Comparison of ENCODE assay signal across 12 cellular contexts in the genomic region with DNA sequence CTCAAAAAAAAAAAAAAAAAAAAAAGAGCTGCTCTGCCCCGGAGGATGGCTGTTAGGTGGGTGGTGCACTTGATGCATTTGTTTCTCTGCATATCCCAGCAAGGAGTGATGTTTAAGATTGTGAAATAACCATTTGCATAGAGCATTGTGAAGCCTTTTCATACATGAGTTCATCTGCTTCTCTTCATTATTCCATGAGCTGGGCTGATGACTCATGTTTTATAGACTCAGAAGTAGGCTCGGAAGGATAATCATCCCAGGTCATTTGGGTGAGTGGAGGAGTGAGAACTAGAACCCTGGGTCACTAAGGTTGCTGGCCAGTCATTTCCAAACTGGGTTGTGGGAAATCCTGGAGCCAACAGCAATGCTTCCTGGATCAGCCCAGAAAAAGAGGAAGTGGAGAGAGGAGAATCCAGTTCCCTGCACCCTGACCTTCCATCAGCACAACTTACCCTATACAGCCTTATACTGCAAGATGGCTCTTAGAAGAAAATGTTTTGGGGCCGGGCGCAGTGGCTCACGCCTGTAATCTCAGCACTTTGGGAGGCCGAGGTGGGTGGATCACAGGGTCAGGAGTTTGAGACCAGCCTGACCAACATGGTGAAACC. TPM values are rescaled to one million over a fixed set of nuclear protein-coding genes. Genes with fewer than 3 reads are reported as not detected.
A peak's percentile ranks its signal among the peaks of the same experiment; 100 is the strongest.
DNase-seq lines count a peak whose midpoint lies in the region; ATAC-seq, FAIRE-seq and TF ChIP-seq lines count a peak whose summit lies in the region.
"Had no signal": no experiment of that assay in that cellular context is flagged by ENCODE, and none has a peak within 500 bp of the region (broad histone marks: within the 10 kb centered on the region; RNA-seq: fewer than 3 reads in every experiment).

No MANE protein-coding gene starts in this region.

- H3K9me3 Mint-ChIP-seq in Calu3 (ENCODE audit: low read depth, unreplicated experiment), result no peaks in the 10 kb centered on the region
- H3K9me3 Mint-ChIP-seq: activated naive CD8-positive, alpha-beta T cell treated with anti-CD3 and anti-CD28 coated beads for 36 hours had no signal

- no peaks in the 10 kb centered on the region for H3K4me1 Mint-ChIP-seq in Calu3 (ENCODE audit: low read depth, unreplicated experiment)
- H3K4me1 Mint-ChIP-seq: activated naive CD8-positive, alpha-beta T cell treated with anti-CD3 and anti-CD28 coated beads for 36 hours had no signal

- no peaks in the 10 kb centered on the region for H3K4me1 ChIP-seq in GM12878 (ENCODE audit: control insufficient read depth, insufficient read depth, low read length)
- H3K4me1 ChIP-seq: prostate gland had no signal

- TF ChIP-seq CTCF in GM12878 (IDR thresholded peaks at IDR 0.05 in 2 of 3, conservative IDR thresholded peaks at IDR 0.05 in 1 of 3; ENCODE audit: control insufficient read depth in 2 of 3, extremely low read depth in 1 of 3, insufficient read depth in 1 of 3, low read depth in 3 of 3, low read length in 3 of 3) (no peak), Calu3 (IDR thresholded peaks at IDR 0.05; ENCODE audit: unreplicated experiment) (no peak)

- SMC1A ChIA-PET in GM12878 (lab: Charles Lee; ENCODE audit: uncharacterized antibody, unreplicated experiment), result no interaction called here

- no peak overlapping the region for H3K4me3 Mint-ChIP-seq in Calu3 (ENCODE audit: low read depth, unreplicated experiment)
- H3K4me3 Mint-ChIP-seq: activated naive CD8-positive, alpha-beta T cell treated with anti-CD3 and anti-CD28 coated beads for 36 hours had no signal

- no peak overlapping the region for H3K27ac Mint-ChIP-seq in Calu3 (ENCODE audit: unreplicated experiment)
- H3K27ac Mint-ChIP-seq: activated naive CD8-positive, alpha-beta T cell treated with anti-CD3 and anti-CD28 coated beads for 36 hours had no signal

- CTCF ChIA-PET in GM12878 (lab: Yijun Ruan, JAX), result interaction anchor here (0.7 kb wide), 1 partner anchor 20 kb away, joined by 3 read pairs; no protein-coding TSS in a partner anchor
- CTCF ChIA-PET in Calu3 (lab: Charles Lee), result interaction anchor here (0.7 kb wide), 2 partner anchors 57 to 190 kb away, joined by 5 to 6 read pairs; no protein-coding TSS in a partner anchor

- H3K36me3 ChIP-seq in GM12878 (ENCODE audit: control insufficient read depth in 2 of 2, insufficient read depth in 2 of 2, low read length in 1 of 2), result no peaks in the 10 kb centered on the region
- H3K36me3 ChIP-seq: prostate gland had no signal

- H3K79me2 ChIP-seq in GM12878 (ENCODE audit: control insufficient read depth, insufficient read depth, low read length), result no peaks in the 10 kb centered on the region

- TF ChIP-seq RAD21 in GM12878 (IDR thresholded peaks at IDR 0.05; ENCODE audit: insufficient read depth, low read depth, low read length), result no peak

- in situ Hi-C loops in GM12878 (cut with MboI), result no loop called here

- BruUV-seq in GM12878 (replicated peaks; lab: Mats Ljungman, UMichigan) (no TSS peak), Calu3 (replicated peaks; lab: Mats Ljungman, UMichigan) (no TSS peak)

- no peak for FAIRE-seq in GM12878 (lab: Jason Lieb, UNC)

- H3K4me2 ChIP-seq in GM12878 (ENCODE audit: control insufficient read depth, insufficient read depth), result no peak overlapping the region

- H3K9me3 ChIP-seq in GM12878 (replicated peaks; ENCODE audit: control insufficient read depth, insufficient read depth, low read length), result no peaks in the 10 kb centered on the region
- H3K9me3 ChIP-seq: prostate gland had no signal

- no peaks in the 10 kb centered on the region for H3K27me3 ChIP-seq in GM12878 (replicated peaks in 1 of 2; ENCODE audit: control insufficient read depth in 2 of 2, insufficient read depth in 2 of 2, low read length in 1 of 2)

- POLR2A ChIA-PET in GM12878 (lab: Charles Lee), result no interaction called here

- RAD21 ChIA-PET in GM12878 (lab: Charles Lee; ENCODE audit: unreplicated experiment), result no interaction called here

- H2AFZ ChIP-seq in GM12878 (ENCODE audit: control insufficient read depth, low read depth, low read length), result no peak overlapping the region

- WGBS in GM12878 (ENCODE audit: insufficient coverage, insufficient replicate concordance, low lambda C conversion rate, missing lambda C conversion rate), result 83% methylated on average over 6 of the region's 6 CpGs

- H3K4me3 ChIP-seq in GM12878, result no peak overlapping the region
- H3K4me3 ChIP-seq: prostate gland had no signal

- TF ChIP-seq POLR2A in GM12878 (IDR thresholded peaks at IDR 0.05; ENCODE audit: low read depth, low read length), result no peak

- ATAC-seq in GM12878 (no peak), HG02571 (IDR thresholded peaks at IDR 0.05; ENCODE audit: unreplicated experiment) (no peak), GM18873 (IDR thresholded peaks at IDR 0.05; ENCODE audit: low FRiP score, unreplicated experiment) (no peak)

- H3K36me3 Mint-ChIP-seq in Calu3 (ENCODE audit: insufficient read depth, unreplicated experiment), result no peaks in the 10 kb centered on the region
- H3K36me3 Mint-ChIP-seq: activated naive CD8-positive, alpha-beta T cell treated with anti-CD3 and anti-CD28 coated beads for 36 hours had no signal

- H3K9ac ChIP-seq in GM12878 (ENCODE audit: control insufficient read depth, insufficient read depth, low read length), result no peak overlapping the region

- no peak overlapping the region for H3K27ac ChIP-seq in GM12878 (ENCODE audit: control insufficient read depth, insufficient read depth)

- DNase-seq in COLO829 (ENCODE audit: low spot score), result peak; percentile 62
- peak; percentile 55 for DNase-seq in HT-29 (ENCODE audit: low spot score)
- DNase-seq in GM12878 (ENCODE audit: low read depth, low spot score), result no peak
- peak; percentile 75 for DNase-seq in kidney tubule cell (ENCODE audit: low spot score)
- no peak for DNase-seq in GDM1 (lab: John Stamatoyannopoulos, UW)
- no peak for DNase-seq in Calu3
- DNase-seq: activated naive CD8-positive, alpha-beta T cell treated with anti-CD3 and anti-CD28 coated beads for 36 hours; midbrain; NCI-H226 had no signal

- no peaks in the 10 kb centered on the region for H4K20me1 ChIP-seq in GM12878 (ENCODE audit: control insufficient read depth, insufficient read depth)

- intact Hi-C loops in GM12878 (cut with micrococcal nuclease; ENCODE audit: unreplicated experiment), result no loop called here
- intact Hi-C loops in Calu3 (cut with micrococcal nuclease; ENCODE audit: unreplicated experiment), result no loop called here

- no peaks in the 10 kb centered on the region for H3K27me3 Mint-ChIP-seq in Calu3 (ENCODE audit: unreplicated experiment)

- no peak for TF ChIP-seq EP300 in GM12878 (IDR thresholded peaks at IDR 0.05; ENCODE audit: borderline replicate concordance in 1 of 2, control insufficient read depth in 1 of 2, low read depth in 2 of 2, low read length in 2 of 2)

TF ChIP-seq in GM12878, 131 proteins besides CTCF, POLR2A, EP300 and RAD21:
- TF ChIP-seq HDAC6 (IDR thresholded peaks at IDR 0.05; ENCODE audit: unreplicated experiment) (no peak), SPI1 (IDR thresholded peaks at IDR 0.05; ENCODE audit: borderline replicate concordance, insufficient read depth, low read depth, low read length) (peak; percentile 25; the same call in 1 of the 2 replicates)

RNA-seq across cellular contexts. Expression of a gene that starts 45.3 kb away (rescaled TPM):
- 13.4 and 25.0 TPM in 2 replicates for total RNA-seq in HT-29 (2014; rRNA removed; shearing (Covaris generic))
- 1.2 and 1.8 TPM in 2 replicates for total RNA-seq in GM12878 (2013; cell fraction: nucleolus; rRNA removed)
- not detected in 2 replicates for total RNA-seq in GM12878 (2014; rRNA removed)
- not detected in 2 replicates for total RNA-seq in GM12878 (2014; rRNA removed; fragmentation: Illumina TruSeq; extraction: Trizol)
- total RNA-seq in GM12878 (2021), result 0.21 and 0.64 TPM in 2 replicates
- not detected for polyA plus RNA-seq in GM12878 (2011; ENCODE audit: low read depth)
- 0.11 and 0.14 TPM in 2 replicates for polyA plus RNA-seq in GM12878 (2011; rRNA removed)
- 0.10 and 0.40 TPM in 2 replicates for polyA plus RNA-seq in GM12878 (2011; cell fraction: cytosol; rRNA removed)
- polyA plus RNA-seq in GM12878 (2011; cell fraction: nucleus; rRNA removed), result 0.16 and 0.38 TPM in 2 replicates
- polyA plus RNA-seq in GM12878 (2012), result 0.20 TPM in 1 of 2 replicates, not detected in the other
- polyA plus RNA-seq in GM12878 (2014; fragmentation: Illumina TruSeq; extraction: Trizol), result 0.07 TPM in 1 of 2 replicates, not detected in the other
- polyA plus RNA-seq in GM12878 (2014; fragmentation: Nextera tagmentation; extraction: Ambion mirVana), result not detected
- 0.03 and 0.13 TPM in 2 replicates for polyA plus RNA-seq in GM12878 (2014; rRNA removed)
- polyA plus RNA-seq in GM12878 (2016; fragmentation: Nextera tagmentation; extraction: Ambion mirVana), result under 1 TPM in 1 of 2 experiments, not detected in 1; 0.20 TPM
- polyA minus RNA-seq in GM12878 (2011; rRNA and poly(A)+ RNA removed), result 0.15 TPM in 1 of 2 replicates, not detected in the other
- polyA minus RNA-seq in GM12878 (2011; cell fraction: cytosol; rRNA and poly(A)+ RNA removed), result not detected in 2 replicates
- not detected in 2 replicates for polyA minus RNA-seq in GM12878 (2011; cell fraction: nucleus; rRNA and poly(A)+ RNA removed)
- 24.4 and 26.5 TPM in 2 replicates for total RNA-seq in Calu3 (2022)
- total RNA-seq: activated naive CD8-positive, alpha-beta T cell treated with anti-CD3 and anti-CD28 coated beads for 36 hours had no signal

RNA-seq across cellular contexts. Expression of a gene that starts 59.2 kb away (rescaled TPM):
- total RNA-seq in HT-29 (2014; rRNA removed; shearing (Covaris generic)), result 73.2 and 88.1 TPM in 2 replicates
- total RNA-seq in GM12878 (2013; cell fraction: nucleolus; rRNA removed), result 112 and 120 TPM in 2 replicates
- total RNA-seq in GM12878 (2014; rRNA removed), result 78.0 and 78.4 TPM in 2 replicates
- 64.5 and 65.9 TPM in 2 replicates for total RNA-seq in GM12878 (2014; rRNA removed; fragmentation: Illumina TruSeq; extraction: Trizol)
- total RNA-seq in GM12878 (2021), result 55.0 and 58.8 TPM in 2 replicates
- 24.2 TPM for polyA plus RNA-seq in GM12878 (2011; ENCODE audit: low read depth)
- 85.3 and 139 TPM in 2 replicates for polyA plus RNA-seq in GM12878 (2011; rRNA removed)
- 34.5 and 55.3 TPM in 2 replicates for polyA plus RNA-seq in GM12878 (2011; cell fraction: cytosol; rRNA removed)
- 143 and 194 TPM in 2 replicates for polyA plus RNA-seq in GM12878 (2011; cell fraction: nucleus; rRNA removed)
- 39.6 and 40.2 TPM in 2 replicates for polyA plus RNA-seq in GM12878 (2012)
- 73.7 and 92.2 TPM in 2 replicates for polyA plus RNA-seq in GM12878 (2014; fragmentation: Illumina TruSeq; extraction: Trizol)
- 10 to 100 TPM; 14.2 to 33.3 TPM for polyA plus RNA-seq in GM12878 (2014; fragmentation: Nextera tagmentation; extraction: Ambion mirVana)
- polyA plus RNA-seq in GM12878 (2014; rRNA removed), result 87.8 and 94.3 TPM in 2 replicates
- polyA plus RNA-seq in GM12878 (2016; fragmentation: Nextera tagmentation; extraction: Ambion mirVana), result 100 to 1,000 TPM in 1 of 2 experiments, 10 to 100 TPM in 1; 83.1 to 105 TPM
- polyA minus RNA-seq in GM12878 (2011; rRNA and poly(A)+ RNA removed), result 16.2 and 19.2 TPM in 2 replicates
- polyA minus RNA-seq in GM12878 (2011; cell fraction: cytosol; rRNA and poly(A)+ RNA removed), result 13.1 and 15.4 TPM in 2 replicates
- polyA minus RNA-seq in GM12878 (2011; cell fraction: nucleus; rRNA and poly(A)+ RNA removed), result 21.3 and 32.4 TPM in 2 replicates
- 28.8 and 33.3 TPM in 2 replicates for total RNA-seq in Calu3 (2022)

Comparison
In these comparisons a context has a peak if more than half of its experiments do, and no peak if none do; other contexts are left out.
1. DNase-seq: peak in COLO829 (single experiment), HT-29 (single experiment) and kidney tubule cell (single experiment); none in GM12878 (single experiment), GDM1 (single experiment) and Calu3 (single experiment).